Comparison of ENCODE assay signal across 33 cellular contexts in genomic region chr16:49997721-49998251, GRCh38.
"Had no signal": no experiment of that assay in that cellular context is flagged by ENCODE, and none has a peak within 500 bp of the region (broad histone marks: within the 10 kb centered on the region; RNA-seq: fewer than 3 reads in every experiment).

No MANE protein-coding gene starts in this region.

- H3K36me3 Mint-ChIP-seq: activated CD4-positive, alpha-beta memory T cell treated with anti-CD3 and anti-CD28 coated beads for 36 hours; activated naive CD4-positive, alpha-beta T cell treated with anti-CD3 and anti-CD28 coated beads, Interleukin-2, amount 10 ng/mL, durations not matched to agents 7 days and 5 days; activated naive CD8-positive, alpha-beta T cell treated with anti-CD3 and anti-CD28 coated beads, Interleukin-2, amount 10 ng/mL, durations not matched to agents 7 days and 5 days; brain; T-cell had no signal

- H3K4me3 Mint-ChIP-seq: activated CD4-positive, alpha-beta memory T cell treated with anti-CD3 and anti-CD28 coated beads for 36 hours; activated CD4-positive, alpha-beta T cell treated with anti-CD3 and anti-CD28 coated beads for 36 hours; activated CD4-positive, alpha-beta T cell treated with anti-CD3 and anti-CD28 coated beads, Interleukin-2, amount 10 ng/mL, durations not matched to agents 24 days and 14 days; activated naive CD4-positive, alpha-beta T cell treated with anti-CD3 and anti-CD28 coated beads, Interleukin-2, amount 10 ng/mL, durations not matched to agents 7 days and 5 days; activated naive CD8-positive, alpha-beta T cell treated with anti-CD3 and anti-CD28 coated beads, Interleukin-2, amount 10 ng/mL, durations not matched to agents 7 days and 5 days; activated T-cell treated with anti-CD3 and anti-CD28 coated beads, Interleukin-2, amount 50 U/mL, for 24 hours; activated T-cell treated with anti-CD3 and anti-CD28 coated beads, Interleukin-2, amount 50 U/mL, for 72 hours; brain; T-cell; T-helper 1 cell treated with Interleukin-12 subunit alpha and Interleukin-12 subunit beta and Interleukin-4 antibody, amounts not matched to agents 30 μg/mL and 1 μg/mL, for 36 hours; T-helper 2 cell treated with Interferon-gamma antibody and Interleukin-4, amounts not matched to agents 5 μg/mL and 100 μg/mL, for 36 hours had no signal

- H3K9me3 ChIP-seq: ascending aorta, colonic mucosa had no signal

- H3K36me3 ChIP-seq: ascending aorta, breast epithelium, cardiac muscle cell, colonic mucosa, esophagus squamous epithelium, gastroesophageal sphincter had no signal

- H3K4me1 ChIP-seq: ascending aorta, breast epithelium, colonic mucosa, esophagus squamous epithelium, gastroesophageal sphincter had no signal

- DNase-seq: activated CD4-positive, alpha-beta memory T cell treated with anti-CD3 and anti-CD28 coated beads for 36 hours; activated CD4-positive, alpha-beta T cell treated with anti-CD3 and anti-CD28 coated beads for 36 hours; activated CD4-positive, alpha-beta T cell treated with anti-CD3 and anti-CD28 coated beads, Interleukin-2, amount 10 ng/mL, durations not matched to agents 24 days and 14 days; activated CD4-positive, CD25-positive, alpha-beta regulatory T cell; activated CD4-positive, CD25-positive, alpha-beta regulatory T cell treated with anti-CD3 and anti-CD28 coated beads, Interleukin-2, amount 50 U/mL, for 72 hours; activated CD8-positive, alpha-beta memory T cell treated with anti-CD3 and anti-CD28 coated beads, Interleukin-2, amount 50 U/mL, for 48 hours; activated gamma-delta T cell; activated naive CD4-positive, alpha-beta T cell; activated naive CD4-positive, alpha-beta T cell treated with anti-CD3 and anti-CD28 coated beads, Interleukin-2, amount 10 ng/mL, durations not matched to agents 7 days and 5 days; activated naive CD8-positive, alpha-beta T cell treated with anti-CD3 and anti-CD28 coated beads, Interleukin-2, amount 10 ng/mL, durations not matched to agents 7 days and 5 days; activated T-cell treated with anti-CD3 and anti-CD28 coated beads for 4 hours; activated T-cell treated with anti-CD3 and anti-CD28 coated beads, Interleukin-2, amount 50 U/mL, for 24 hours; activated T-cell treated with anti-CD3 and anti-CD28 coated beads, Interleukin-2, amount 50 U/mL, for 72 hours; central memory CD4-positive, alpha-beta T cell; cerebellar nuclear complex; colonic mucosa; effector CD8-positive, alpha-beta T cell; esophagus squamous epithelium; foreskin melanocyte; SW 1271; T-cell; T1000 had no signal

- H3K27ac ChIP-seq: ascending aorta, breast epithelium, cardiac muscle cell, colonic mucosa, epithelial cell of prostate, esophagus squamous epithelium, gastroesophageal sphincter had no signal

- H3K27ac Mint-ChIP-seq: activated CD4-positive, alpha-beta memory T cell treated with anti-CD3 and anti-CD28 coated beads for 36 hours; activated CD4-positive, alpha-beta T cell treated with anti-CD3 and anti-CD28 coated beads for 36 hours; activated CD4-positive, alpha-beta T cell treated with anti-CD3 and anti-CD28 coated beads, Interleukin-2, amount 10 ng/mL, durations not matched to agents 24 days and 14 days; activated naive CD4-positive, alpha-beta T cell treated with anti-CD3 and anti-CD28 coated beads, Interleukin-2, amount 10 ng/mL, durations not matched to agents 7 days and 5 days; activated naive CD4-positive, alpha-beta T cell treated with anti-CD3 and anti-CD28 coated beads, Interleukin-2, amount 50 U/mL, for 72 hours; activated naive CD8-positive, alpha-beta T cell treated with anti-CD3 and anti-CD28 coated beads, Interleukin-2, amount 10 ng/mL, durations not matched to agents 7 days and 5 days; activated T-cell treated with anti-CD3 and anti-CD28 coated beads, Interleukin-2, amount 50 U/mL, for 24 hours; activated T-cell treated with anti-CD3 and anti-CD28 coated beads, Interleukin-2, amount 50 U/mL, for 72 hours; brain; T-cell; T-helper 1 cell treated with Interleukin-12 subunit alpha and Interleukin-12 subunit beta and Interleukin-4 antibody, amounts not matched to agents 30 μg/mL and 1 μg/mL, for 36 hours; T-helper 2 cell treated with Interferon-gamma antibody and Interleukin-4, amounts not matched to agents 5 μg/mL and 100 μg/mL, for 36 hours had no signal

- H3K9me3 Mint-ChIP-seq: activated CD4-positive, alpha-beta memory T cell treated with anti-CD3 and anti-CD28 coated beads for 36 hours; activated naive CD4-positive, alpha-beta T cell treated with anti-CD3 and anti-CD28 coated beads, Interleukin-2, amount 10 ng/mL, durations not matched to agents 7 days and 5 days; activated naive CD4-positive, alpha-beta T cell treated with anti-CD3 and anti-CD28 coated beads, Interleukin-2, amount 50 U/mL, for 72 hours; activated T-cell treated with anti-CD3 and anti-CD28 coated beads, Interleukin-2, amount 50 U/mL, for 24 hours; activated T-cell treated with anti-CD3 and anti-CD28 coated beads, Interleukin-2, amount 50 U/mL, for 72 hours; T-cell; T-helper 1 cell treated with Interleukin-12 subunit alpha and Interleukin-12 subunit beta and Interleukin-4 antibody, amounts not matched to agents 30 μg/mL and 1 μg/mL, for 36 hours; T-helper 2 cell treated with Interferon-gamma antibody and Interleukin-4, amounts not matched to agents 5 μg/mL and 100 μg/mL, for 36 hours had no signal

- H3K27me3 ChIP-seq: ascending aorta, breast epithelium, colonic mucosa had no signal

- H3K4me3 ChIP-seq: ascending aorta, breast epithelium, cardiac muscle cell, colonic mucosa, esophagus squamous epithelium, gastroesophageal sphincter had no signal

- FAIRE-seq: endometrium, endothelial cell of umbilical vein had no signal

- ATAC-seq: activated CD4-positive, alpha-beta T cell treated with anti-CD3 and anti-CD28 coated beads for 36 hours; activated naive CD4-positive, alpha-beta T cell treated with anti-CD3 and anti-CD28 coated beads, Interleukin-2, amount 50 U/mL, for 72 hours; activated T-cell treated with anti-CD3 and anti-CD28 coated beads, Interleukin-2, amount 50 U/mL, for 72 hours; gastroesophageal sphincter; T-cell had no signal

- H3K4me1 Mint-ChIP-seq: activated naive CD4-positive, alpha-beta T cell treated with anti-CD3 and anti-CD28 coated beads, Interleukin-2, amount 10 ng/mL, durations not matched to agents 7 days and 5 days; brain; T-cell had no signal
